29 cellular contexts compared by ENCODE assay signal in genomic region chr7:29469306-29469705, GRCh38.
"Had no signal": no experiment of that assay in that cellular context is flagged by ENCODE, and none has a peak within 500 bp of the region (broad histone marks: within the 10 kb centered on the region; RNA-seq: fewer than 3 reads in every experiment).

No MANE protein-coding gene starts in this region.

- H3K27me3 ChIP-seq: SJCRH30 had no signal

- H3K9me3 ChIP-seq: MG63, SJCRH30 had no signal

- ATAC-seq: activated CD8-positive, alpha-beta memory T cell treated with anti-CD3 and anti-CD28 coated beads, Interleukin-2, amount 10 ng/mL, durations not matched to agents 7 days and 5 days; activated naive CD8-positive, alpha-beta T cell treated with anti-CD3 and anti-CD28 coated beads, Interleukin-2, amount 50 U/mL, for 24 hours; Panc1 had no signal

- H3K36me3 ChIP-seq: MG63, WERI-Rb-1 had no signal

- DNase-seq: activated CD4-positive, alpha-beta memory T cell treated with anti-CD3 and anti-CD28 coated beads, Interleukin-2, amount 10 ng/mL, durations not matched to agents 7 days and 5 days; activated CD4-positive, alpha-beta T cell treated with anti-CD3 and anti-CD28 coated beads for 1 hour; activated CD4-positive, alpha-beta T cell treated with anti-CD3 and anti-CD28 coated beads for 48 hours; activated CD4-positive, CD25-positive, alpha-beta regulatory T cell; activated CD8-positive, alpha-beta memory T cell treated with anti-CD3 and anti-CD28 coated beads for 24 hours; activated CD8-positive, alpha-beta memory T cell treated with anti-CD3 and anti-CD28 coated beads, Interleukin-2, amount 10 ng/mL, durations not matched to agents 7 days and 5 days; activated CD8-positive, alpha-beta memory T cell treated with anti-CD3 and anti-CD28 coated beads, Interleukin-2, amount 50 U/mL, for 48 hours; activated effector memory CD4-positive, alpha-beta T cell treated with Interleukin-2 at 50 U/mL for 16 hours; activated naive CD4-positive, alpha-beta T cell treated with anti-CD3 and anti-CD28 coated beads, Interleukin-2, amount 10 ng/mL, durations not matched to agents 7 days and 5 days; activated naive CD8-positive, alpha-beta T cell treated with anti-CD3 and anti-CD28 coated beads, Interleukin-2, amount 50 U/mL, for 24 hours; activated T-cell treated with anti-CD3 and anti-CD28 coated beads, Interleukin-2, amount 50 U/mL, for 48 hours; anterior cingulate cortex; Kasumi-1; KG1; MG63; NCI-H1048; NCI-H1105 treated with DMSO at 0.1 percent for 48 hours; NCI-H1436; NCI-H1694; NCI-H1930; NCI-H2081 treated with DMSO at 0.1 percent for 48 hours; NCI-H345; NCI-H524 treated with DMSO at 0.1 percent for 48 hours; RPMI8226; SJCRH30; T1000; WERI-Rb-1 had no signal

- H3K4me1 ChIP-seq: SJCRH30 had no signal

- H3K27ac ChIP-seq: SJCRH30, SK-N-MC, WERI-Rb-1 had no signal

- H3K4me3 ChIP-seq: MG63, SJCRH30, SK-N-MC had no signal
